ENCODE assay signal across 8 cellular contexts in genomic region chrX:3697701-3698279, GRCh38. TPM values are rescaled to one million over a fixed set of nuclear protein-coding genes. Genes with fewer than 3 reads are reported as not detected.
DNase-seq lines count a peak whose midpoint lies in the region; ATAC-seq and TF ChIP-seq lines count a peak whose summit lies in the region.

No MANE protein-coding gene starts in this region.

- WGBS in hepatocyte (ENCODE audit: low lambda C conversion rate, missing lambda C conversion rate): 84% methylated on average over 16 of the region's 16 CpGs

- peak overlapping the region; percentile 63 for H3K4me2 ChIP-seq in hepatocyte

- H3K36me3 ChIP-seq in hepatocyte (replicated peaks; ENCODE audit: insufficient read depth, low read depth): no peaks in the 10 kb centered on the region

- H3K4me1 ChIP-seq in hepatocyte (ENCODE audit: insufficient read depth): no peaks in the 10 kb centered on the region

- no peak for TF ChIP-seq CTCF in activated B cell treated with CpG ODN at 0.5 μM for 24 hours (IDR thresholded peaks at IDR 0.05)
- no peak for TF ChIP-seq CTCF in hepatocyte (IDR thresholded peaks at IDR 0.05; ENCODE audit: poor library complexity)

- no peaks in the 10 kb centered on the region for H3K27me3 ChIP-seq in hepatocyte

- POLR2A ChIA-PET in activated B cell treated with CpG ODN at 0.5 μM for 24 hours (lab: Charles Lee): interaction anchor here (0.9 kb wide), 1 partner anchor 13 kb away, joined by 3 read pairs; no protein-coding TSS in a partner anchor

- peaks cover 2% of the 10 kb centered on the region for H3K79me2 ChIP-seq in hepatocyte

- peak; percentile 10 for DNase-seq in NCI-H1694 treated with DMSO at 0.1 percent for 48 hours (lab: John Stamatoyannopoulos, UW)
- DNase-seq in NCI-H1694 (lab: John Stamatoyannopoulos, UW): no peak
- no peak for DNase-seq in activated B cell treated with CpG ODN at 0.5 μM for 24 hours
- peak; percentile 18 for DNase-seq in hepatocyte (ENCODE audit: low spot score)
- DNase-seq in activated naive CD4-positive, alpha-beta T cell treated with anti-CD3 and anti-CD28 coated beads, Interleukin-2, amount 10 ng/mL, durations not matched to agents 7 days and 5 days: no peak
- no peak for DNase-seq in GM19240 (ENCODE audit: insufficient read length, low spot score)

- H3K36me3 Mint-ChIP-seq in activated B cell treated with CpG ODN at 0.5 μM for 24 hours (ENCODE audit: low read depth): peaks cover 2% of the 10 kb centered on the region
- H3K36me3 Mint-ChIP-seq in activated naive CD4-positive, alpha-beta T cell treated with anti-CD3 and anti-CD28 coated beads, Interleukin-2, amount 10 ng/mL, durations not matched to agents 7 days and 5 days: peaks cover 57% of the 10 kb centered on the region

- H3K27ac ChIP-seq in hepatocyte (peak overlapping the region; percentile 19), temporal lobe (ENCODE audit: low read depth, low read length) (peak overlapping the region; percentile 87)

- H3K27me3 Mint-ChIP-seq in activated B cell treated with CpG ODN at 0.5 μM for 24 hours: no peaks in the 10 kb centered on the region
- H3K27me3 Mint-ChIP-seq in activated naive CD4-positive, alpha-beta T cell treated with anti-CD3 and anti-CD28 coated beads, Interleukin-2, amount 10 ng/mL, durations not matched to agents 7 days and 5 days: no peaks in the 10 kb centered on the region

- no peaks in the 10 kb centered on the region for H3K9me3 Mint-ChIP-seq in activated B cell treated with CpG ODN at 0.5 μM for 24 hours
- peaks cover 3% of the 10 kb centered on the region for H3K9me3 Mint-ChIP-seq in activated naive CD4-positive, alpha-beta T cell treated with anti-CD3 and anti-CD28 coated beads, Interleukin-2, amount 10 ng/mL, durations not matched to agents 7 days and 5 days

- intact Hi-C loops in activated B cell treated with CpG ODN at 0.5 μM for 24 hours (cut with micrococcal nuclease): loop anchor here (5.0 kb wide), 1 partner anchor 35 kb away; no protein-coding TSS in a partner anchor

- H3K9me3 ChIP-seq in hepatocyte (ENCODE audit: low read depth): no peaks in the 10 kb centered on the region

- H3K9me2 ChIP-seq in hepatocyte (replicated peaks; ENCODE audit: insufficient read depth): no peaks in the 10 kb centered on the region

- peaks cover 58% of the 10 kb centered on the region for H3K4me1 Mint-ChIP-seq in activated B cell treated with CpG ODN at 0.5 μM for 24 hours
- H3K4me1 Mint-ChIP-seq in activated naive CD4-positive, alpha-beta T cell treated with anti-CD3 and anti-CD28 coated beads, Interleukin-2, amount 10 ng/mL, durations not matched to agents 7 days and 5 days: peaks cover 77% of the 10 kb centered on the region

- H3K4me3 ChIP-seq in hepatocyte: no peak overlapping the region

- H3K4me3 Mint-ChIP-seq in activated B cell treated with CpG ODN at 0.5 μM for 24 hours: no peak overlapping the region
- H3K4me3 Mint-ChIP-seq in activated naive CD4-positive, alpha-beta T cell treated with anti-CD3 and anti-CD28 coated beads, Interleukin-2, amount 10 ng/mL, durations not matched to agents 7 days and 5 days: no peak overlapping the region

- CTCF ChIA-PET in activated B cell treated with CpG ODN at 0.5 μM for 24 hours (lab: Charles Lee): no interaction called here
- CTCF ChIA-PET in activated naive CD4-positive, alpha-beta T cell treated with anti-CD3 and anti-CD28 coated beads, Interleukin-2, amount 10 ng/mL, durations not matched to agents 7 days and 5 days (lab: Charles Lee): no interaction called here

- H3K27ac Mint-ChIP-seq in activated B cell treated with CpG ODN at 0.5 μM for 24 hours: peak overlapping the region; percentile 64
- no peak overlapping the region for H3K27ac Mint-ChIP-seq in activated naive CD4-positive, alpha-beta T cell treated with anti-CD3 and anti-CD28 coated beads, Interleukin-2, amount 10 ng/mL, durations not matched to agents 7 days and 5 days

- no peak overlapping the region for H2AFZ ChIP-seq in hepatocyte

- ATAC-seq in activated B cell treated with CpG ODN at 0.5 μM for 24 hours (ENCODE audit: low read depth) (peak; percentile 65), HG03280 (IDR thresholded peaks at IDR 0.05; ENCODE audit: unreplicated experiment) (no peak)

- H4K20me1 ChIP-seq in hepatocyte (ENCODE audit: insufficient read depth, poor library complexity, severe bottlenecking): no peaks in the 10 kb centered on the region

RNA-seq across cellular contexts. Expression of gene PRKX, which starts 15.7 kb away (rescaled TPM):
- total RNA-seq in activated B cell treated with CpG ODN at 0.5 μM for 24 hours (23.9 and 24.3 TPM in 2 replicates), hepatocyte (18.2 and 18.5 TPM in 2 replicates), temporal lobe (16.5 TPM)
- polyA plus RNA-seq in hepatocyte: 10.7 and 12.1 TPM in 2 replicates

Comparison
In these comparisons a context has a peak if more than half of its experiments do, and no peak if none do; other contexts are left out.
1. DNase-seq: peak in NCI-H1694 treated with DMSO at 0.1 percent for 48 hours (single experiment) and hepatocyte (single experiment); none in NCI-H1694 (single experiment), activated B cell treated with CpG ODN at 0.5 μM for 24 hours (single experiment), activated naive CD4-positive, alpha-beta T cell treated with anti-CD3 and anti-CD28 coated beads, Interleukin-2, amount 10 ng/mL, durations not matched to agents 7 days and 5 days (single experiment) and GM19240 (single experiment).